In the genomic region with DNA sequence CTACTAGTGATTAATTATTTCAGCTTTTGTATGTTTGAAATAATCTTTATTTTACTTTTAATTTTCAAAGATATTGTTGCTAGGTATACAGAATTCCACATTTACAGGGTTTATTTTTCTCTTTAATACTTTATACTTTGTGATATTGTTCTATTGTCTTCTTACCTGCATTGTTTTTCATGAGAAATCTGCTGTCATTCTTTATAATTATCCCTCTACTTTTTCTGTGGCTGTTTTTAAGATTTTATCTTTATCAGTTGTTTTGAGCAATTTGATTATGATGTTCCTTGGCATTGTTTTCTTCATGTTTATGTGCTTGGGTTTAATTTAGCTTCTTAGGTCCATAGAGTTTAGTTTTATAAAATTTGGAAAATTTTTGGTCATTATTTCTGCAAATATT, we compare ENCODE assay signal across 2 cellular contexts.
TF ChIP-seq lines count a peak whose summit lies in the region.

No MANE protein-coding gene starts in this region.

TF ChIP-seq in HepG2, 621 proteins besides CTCF, POLR2A, EP300 and RAD21:
- TF ChIP-seq, protein P1, sequence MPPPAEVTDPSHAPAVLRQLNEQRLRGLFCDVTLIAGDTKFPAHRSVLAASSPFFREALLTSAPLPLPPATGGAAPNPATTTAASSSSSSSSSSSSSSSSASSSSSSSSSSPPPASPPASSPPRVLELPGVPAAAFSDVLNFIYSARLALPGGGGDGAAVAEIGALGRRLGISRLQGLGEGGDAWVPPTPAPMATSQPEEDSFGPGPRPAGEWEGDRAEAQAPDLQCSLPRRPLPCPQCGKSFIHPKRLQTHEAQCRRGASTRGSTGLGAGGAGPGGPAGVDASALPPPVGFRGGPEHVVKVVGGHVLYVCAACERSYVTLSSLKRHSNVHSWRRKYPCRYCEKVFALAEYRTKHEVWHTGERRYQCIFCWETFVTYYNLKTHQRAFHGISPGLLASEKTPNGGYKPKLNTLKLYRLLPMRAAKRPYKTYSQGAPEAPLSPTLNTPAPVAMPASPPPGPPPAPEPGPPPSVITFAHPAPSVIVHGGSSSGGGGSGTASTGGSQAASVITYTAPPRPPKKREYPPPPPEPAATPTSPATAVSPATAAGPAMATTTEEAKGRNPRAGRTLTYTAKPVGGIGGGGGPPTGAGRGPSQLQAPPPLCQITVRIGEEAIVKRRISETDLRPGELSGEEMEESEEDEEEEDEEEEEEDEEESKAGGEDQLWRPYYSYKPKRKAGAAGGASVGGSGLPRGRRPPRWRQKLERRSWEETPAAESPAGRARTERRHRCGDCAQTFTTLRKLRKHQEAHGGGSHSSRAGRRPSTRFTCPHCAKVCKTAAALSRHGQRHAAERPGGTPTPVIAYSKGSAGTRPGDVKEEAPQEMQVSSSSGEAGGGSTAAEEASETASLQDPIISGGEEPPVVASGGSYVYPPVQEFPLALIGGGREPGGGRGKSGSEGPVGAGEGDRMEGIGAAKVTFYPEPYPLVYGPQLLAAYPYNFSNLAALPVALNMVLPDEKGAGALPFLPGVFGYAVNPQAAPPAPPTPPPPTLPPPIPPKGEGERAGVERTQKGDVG (CRISPR knock-in tag; IDR thresholded peaks at IDR 0.05; ENCODE audit: borderline replicate concordance): no peak
- peak; percentile 98 for TF ChIP-seq ZNF317 (CRISPR knock-in tag; IDR thresholded peaks at IDR 0.05)

TF ChIP-seq in K562, 482 proteins besides CTCF, POLR2A, EP300 and RAD21 (continued from another document):
- TF ChIP-seq, protein P2, sequence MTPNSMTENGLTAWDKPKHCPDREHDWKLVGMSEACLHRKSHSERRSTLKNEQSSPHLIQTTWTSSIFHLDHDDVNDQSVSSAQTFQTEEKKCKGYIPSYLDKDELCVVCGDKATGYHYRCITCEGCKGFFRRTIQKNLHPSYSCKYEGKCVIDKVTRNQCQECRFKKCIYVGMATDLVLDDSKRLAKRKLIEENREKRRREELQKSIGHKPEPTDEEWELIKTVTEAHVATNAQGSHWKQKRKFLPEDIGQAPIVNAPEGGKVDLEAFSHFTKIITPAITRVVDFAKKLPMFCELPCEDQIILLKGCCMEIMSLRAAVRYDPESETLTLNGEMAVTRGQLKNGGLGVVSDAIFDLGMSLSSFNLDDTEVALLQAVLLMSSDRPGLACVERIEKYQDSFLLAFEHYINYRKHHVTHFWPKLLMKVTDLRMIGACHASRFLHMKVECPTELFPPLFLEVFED (CRISPR knock-in tag; conservative IDR thresholded peaks at IDR 0.05): no peak
- TF ChIP-seq TCFL5 (CRISPR knock-in tag; conservative IDR thresholded peaks at IDR 0.05): no peak
- TF ChIP-seq PYGO2 (tag; IDR thresholded peaks at IDR 0.05): no peak
- TF ChIP-seq ZNF76 (CRISPR knock-in tag; IDR thresholded peaks at IDR 0.05; ENCODE audit: borderline replicate concordance): no peak
- TF ChIP-seq, protein P3, sequence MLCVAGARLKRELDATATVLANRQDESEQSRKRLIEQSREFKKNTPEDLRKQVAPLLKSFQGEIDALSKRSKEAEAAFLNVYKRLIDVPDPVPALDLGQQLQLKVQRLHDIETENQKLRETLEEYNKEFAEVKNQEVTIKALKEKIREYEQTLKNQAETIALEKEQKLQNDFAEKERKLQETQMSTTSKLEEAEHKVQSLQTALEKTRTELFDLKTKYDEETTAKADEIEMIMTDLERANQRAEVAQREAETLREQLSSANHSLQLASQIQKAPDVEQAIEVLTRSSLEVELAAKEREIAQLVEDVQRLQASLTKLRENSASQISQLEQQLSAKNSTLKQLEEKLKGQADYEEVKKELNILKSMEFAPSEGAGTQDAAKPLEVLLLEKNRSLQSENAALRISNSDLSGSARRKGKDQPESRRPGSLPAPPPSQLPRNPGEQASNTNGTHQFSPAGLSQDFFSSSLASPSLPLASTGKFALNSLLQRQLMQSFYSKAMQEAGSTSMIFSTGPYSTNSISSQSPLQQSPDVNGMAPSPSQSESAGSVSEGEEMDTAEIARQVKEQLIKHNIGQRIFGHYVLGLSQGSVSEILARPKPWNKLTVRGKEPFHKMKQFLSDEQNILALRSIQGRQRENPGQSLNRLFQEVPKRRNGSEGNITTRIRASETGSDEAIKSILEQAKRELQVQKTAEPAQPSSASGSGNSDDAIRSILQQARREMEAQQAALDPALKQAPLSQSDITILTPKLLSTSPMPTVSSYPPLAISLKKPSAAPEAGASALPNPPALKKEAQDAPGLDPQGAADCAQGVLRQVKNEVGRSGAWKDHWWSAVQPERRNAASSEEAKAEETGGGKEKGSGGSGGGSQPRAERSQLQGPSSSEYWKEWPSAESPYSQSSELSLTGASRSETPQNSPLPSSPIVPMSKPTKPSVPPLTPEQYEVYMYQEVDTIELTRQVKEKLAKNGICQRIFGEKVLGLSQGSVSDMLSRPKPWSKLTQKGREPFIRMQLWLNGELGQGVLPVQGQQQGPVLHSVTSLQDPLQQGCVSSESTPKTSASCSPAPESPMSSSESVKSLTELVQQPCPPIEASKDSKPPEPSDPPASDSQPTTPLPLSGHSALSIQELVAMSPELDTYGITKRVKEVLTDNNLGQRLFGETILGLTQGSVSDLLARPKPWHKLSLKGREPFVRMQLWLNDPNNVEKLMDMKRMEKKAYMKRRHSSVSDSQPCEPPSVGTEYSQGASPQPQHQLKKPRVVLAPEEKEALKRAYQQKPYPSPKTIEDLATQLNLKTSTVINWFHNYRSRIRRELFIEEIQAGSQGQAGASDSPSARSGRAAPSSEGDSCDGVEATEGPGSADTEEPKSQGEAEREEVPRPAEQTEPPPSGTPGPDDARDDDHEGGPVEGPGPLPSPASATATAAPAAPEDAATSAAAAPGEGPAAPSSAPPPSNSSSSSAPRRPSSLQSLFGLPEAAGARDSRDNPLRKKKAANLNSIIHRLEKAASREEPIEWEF (CRISPR knock-in tag; IDR thresholded peaks at IDR 0.05): no peak
- TF ChIP-seq TRIM24 (IDR thresholded peaks at IDR 0.05): peak in 1 of 2 experiments; percentile 22; a peak in 1 of 4 replicates
- TF ChIP-seq, protein P4, sequence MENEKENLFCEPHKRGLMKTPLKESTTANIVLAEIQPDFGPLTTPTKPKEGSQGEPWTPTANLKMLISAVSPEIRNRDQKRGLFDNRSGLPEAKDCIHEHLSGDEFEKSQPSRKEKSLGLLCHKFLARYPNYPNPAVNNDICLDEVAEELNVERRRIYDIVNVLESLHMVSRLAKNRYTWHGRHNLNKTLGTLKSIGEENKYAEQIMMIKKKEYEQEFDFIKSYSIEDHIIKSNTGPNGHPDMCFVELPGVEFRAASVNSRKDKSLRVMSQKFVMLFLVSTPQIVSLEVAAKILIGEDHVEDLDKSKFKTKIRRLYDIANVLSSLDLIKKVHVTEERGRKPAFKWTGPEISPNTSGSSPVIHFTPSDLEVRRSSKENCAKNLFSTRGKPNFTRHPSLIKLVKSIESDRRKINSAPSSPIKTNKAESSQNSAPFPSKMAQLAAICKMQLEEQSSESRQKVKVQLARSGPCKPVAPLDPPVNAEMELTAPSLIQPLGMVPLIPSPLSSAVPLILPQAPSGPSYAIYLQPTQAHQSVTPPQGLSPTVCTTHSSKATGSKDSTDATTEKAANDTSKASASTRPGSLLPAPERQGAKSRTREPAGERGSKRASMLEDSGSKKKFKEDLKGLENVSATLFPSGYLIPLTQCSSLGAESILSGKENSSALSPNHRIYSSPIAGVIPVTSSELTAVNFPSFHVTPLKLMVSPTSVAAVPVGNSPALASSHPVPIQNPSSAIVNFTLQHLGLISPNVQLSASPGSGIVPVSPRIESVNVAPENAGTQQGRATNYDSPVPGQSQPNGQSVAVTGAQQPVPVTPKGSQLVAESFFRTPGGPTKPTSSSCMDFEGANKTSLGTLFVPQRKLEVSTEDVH (IDR thresholded peaks at IDR 0.05; ENCODE audit: low read depth, partially characterized antibody): no peak
- TF ChIP-seq, protein P5, sequence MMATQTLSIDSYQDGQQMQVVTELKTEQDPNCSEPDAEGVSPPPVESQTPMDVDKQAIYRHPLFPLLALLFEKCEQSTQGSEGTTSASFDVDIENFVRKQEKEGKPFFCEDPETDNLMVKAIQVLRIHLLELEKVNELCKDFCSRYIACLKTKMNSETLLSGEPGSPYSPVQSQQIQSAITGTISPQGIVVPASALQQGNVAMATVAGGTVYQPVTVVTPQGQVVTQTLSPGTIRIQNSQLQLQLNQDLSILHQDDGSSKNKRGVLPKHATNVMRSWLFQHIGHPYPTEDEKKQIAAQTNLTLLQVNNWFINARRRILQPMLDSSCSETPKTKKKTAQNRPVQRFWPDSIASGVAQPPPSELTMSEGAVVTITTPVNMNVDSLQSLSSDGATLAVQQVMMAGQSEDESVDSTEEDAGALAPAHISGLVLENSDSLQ (IDR thresholded peaks at IDR 0.05): no peak
TF ChIP-seq in K562: peak in this region for 4.
